ENCODE assay signal across 9 cellular contexts in genomic region chr10:69438531-69439349, GRCh38. TPM values are rescaled to one million over a fixed set of nuclear protein-coding genes. Genes with fewer than 3 reads are reported as not detected.
DNase-seq lines count a peak whose midpoint lies in the region; FAIRE-seq and TF ChIP-seq lines count a peak whose summit lies in the region.
"Had no signal": no experiment of that assay in that cellular context is flagged by ENCODE, and none has a peak within 500 bp of the region (broad histone marks: within the 10 kb centered on the region; RNA-seq: fewer than 3 reads in every experiment).

No MANE protein-coding gene starts in this region.

- no peak overlapping the region for H3K4me3 Mint-ChIP-seq in endothelial cell (ENCODE audit: unreplicated experiment)

- H3K27ac Mint-ChIP-seq in endothelial cell (ENCODE audit: unreplicated experiment) = peak overlapping the region; percentile 86

- H3K9me3 ChIP-seq in neutrophil = no peaks in the 10 kb centered on the region

- TF ChIP-seq CTCF in D721Med (IDR thresholded peaks at IDR 0.05; ENCODE audit: insufficient read depth, missing control alignments) (no peak), endothelial cell (IDR thresholded peaks at IDR 0.05; ENCODE audit: unreplicated experiment) (no peak), neutrophil (IDR thresholded peaks at IDR 0.05) (no peak)

- H3K36me3 ChIP-seq in neutrophil = no peaks in the 10 kb centered on the region

- H3K9me3 Mint-ChIP-seq in endothelial cell (ENCODE audit: unreplicated experiment) = no peaks in the 10 kb centered on the region

- H3K4me3 ChIP-seq in neutrophil (ENCODE audit: low read depth in 1 of 2, low read length in 1 of 2) = no peak overlapping the region

- H3K27me3 Mint-ChIP-seq in endothelial cell (ENCODE audit: unreplicated experiment) = peaks cover 13% of the 10 kb centered on the region

- peaks cover 24 to 25% of the 10 kb centered on the region in 2 experiments for H3K4me1 ChIP-seq in neutrophil (ENCODE audit: control insufficient read depth in 1 of 2, insufficient read depth in 1 of 2, low read depth in 1 of 2, low read length in 1 of 2)

- H3K36me3 Mint-ChIP-seq in endothelial cell (ENCODE audit: low read depth, unreplicated experiment) = peaks cover 8% of the 10 kb centered on the region

- peak overlapping the region; percentile 62 for H3K27ac ChIP-seq in neutrophil

- peak; percentile 79 for FAIRE-seq in D721Med (lab: Jason Lieb, UNC)

- peaks cover 49% of the 10 kb centered on the region for H3K4me1 Mint-ChIP-seq in endothelial cell (ENCODE audit: unreplicated experiment)

- no peak for DNase-seq in D721Med (ENCODE audit: insufficient read length, low spot score)
- DNase-seq in NCI-H524 (lab: John Stamatoyannopoulos, UW) = peak; percentile 54 to 84
- DNase-seq in endothelial cell (ENCODE audit: low spot score) = no peak
- no peak for DNase-seq in activated gamma-delta T cell (lab: John Stamatoyannopoulos, UW)
- no peak for DNase-seq in activated CD8-positive, alpha-beta memory T cell treated with anti-CD3 and anti-CD28 coated beads for 24 hours
- DNase-seq in hypothalamus (lab: John Stamatoyannopoulos, UW) = no peak
- no peak for DNase-seq in NCI-H2196 (lab: John Stamatoyannopoulos, UW; ENCODE audit: unreplicated experiment)
- DNase-seq: T-helper 9 cell had no signal

- H3K27me3 ChIP-seq in neutrophil = no peaks in the 10 kb centered on the region

RNA-seq across cellular contexts. Expression of gene TSPAN15, which starts 12.5 kb away (rescaled TPM):
- total RNA-seq in endothelial cell (ENCODE audit: unreplicated experiment) = 195 TPM

RNA-seq across cellular contexts. Expression of gene TACR2, which starts 22.0 kb away (rescaled TPM):
- not detected for total RNA-seq in endothelial cell (ENCODE audit: unreplicated experiment)

Comparison
In these comparisons a context has a peak if more than half of its experiments do, and no peak if none do; other contexts are left out.
1. DNase-seq: peak in NCI-H524 (2 of 2); none in D721Med (single experiment), endothelial cell (single experiment), activated gamma-delta T cell (single experiment), activated CD8-positive, alpha-beta memory T cell treated with anti-CD3 and anti-CD28 coated beads for 24 hours (single experiment), hypothalamus (0 of 51) and NCI-H2196 (single experiment).